8 cellular contexts compared by ENCODE assay signal in the genomic region with DNA sequence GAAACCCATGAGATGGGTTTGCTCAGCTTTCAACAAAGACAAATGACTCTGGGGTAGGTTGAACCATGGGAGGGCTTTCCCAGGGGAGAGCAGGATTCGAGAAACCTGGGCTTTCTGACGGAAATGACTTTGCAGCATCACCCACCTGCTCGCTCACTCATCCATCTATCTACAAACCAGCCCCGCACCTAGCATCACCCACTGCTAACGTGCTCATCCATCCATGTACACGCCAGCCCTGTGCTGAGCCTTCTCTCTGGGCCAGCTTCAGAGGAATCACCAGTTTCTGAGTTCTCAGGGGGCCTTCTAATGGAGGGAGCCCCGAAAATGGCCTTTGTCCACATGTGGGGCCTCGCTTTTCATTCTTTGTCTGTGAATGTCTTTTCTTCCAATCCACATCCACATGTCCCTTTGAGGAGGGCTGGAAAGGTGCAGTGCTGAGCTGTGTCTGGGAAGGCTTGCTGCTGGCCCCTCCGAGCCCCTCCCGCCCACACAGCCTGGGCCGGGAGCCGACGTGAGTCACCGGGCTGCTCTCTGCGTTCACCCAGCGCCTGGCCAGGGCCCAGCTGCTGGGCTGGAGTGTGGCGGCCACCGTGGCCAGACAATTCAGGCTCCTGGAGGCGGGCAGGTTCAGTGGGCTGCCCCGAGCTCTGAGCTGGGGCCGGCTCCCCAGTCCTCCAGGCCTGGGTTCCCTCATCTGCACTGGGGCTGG. TPM values are rescaled to one million over a fixed set of nuclear protein-coding genes. Genes with fewer than 3 reads are reported as not detected.
DNase-seq lines count a peak whose midpoint lies in the region; ATAC-seq and TF ChIP-seq lines count a peak whose summit lies in the region.

No MANE protein-coding gene starts in this region.

- WGBS in adrenal gland, 4 donors, result 33 to 52% (median 40%) methylated on average over 8 to 21 of the region's 21 CpGs

- H3K4me3 ChIP-seq in adrenal gland (no peak overlapping the region), left ventricle myocardium inferior (no peak overlapping the region)

- H3K4me1 ChIP-seq in adrenal gland (replicated peaks in 1 of 2) (peaks cover 0 to 12% of the 10 kb centered on the region in 2 donors), left ventricle myocardium inferior (peaks cover 25% of the 10 kb centered on the region)

- peak; percentile 77 for DNase-seq in ELF-1 (ENCODE audit: low read depth, low spot score)
- DNase-seq in adrenal gland, result peak; percentile 74 to 86 (median 85)
- DNase-seq in left ventricle myocardium inferior, result peak; percentile 86
- peak; percentile 58 for DNase-seq in putamen (ENCODE audit: low spot score)
- no peak for DNase-seq in NCI-H146 treated with DMSO at 0.1 percent for 48 hours (lab: John Stamatoyannopoulos, UW; ENCODE audit: unreplicated experiment)

- H3K27me3 ChIP-seq in adrenal gland (no peaks in the 10 kb centered on the region), left ventricle myocardium inferior (ENCODE audit: low read depth) (peaks cover 14% of the 10 kb centered on the region)

- TF ChIP-seq POLR2A in adrenal gland (IDR thresholded peaks at IDR 0.05), result no peak

- ATAC-seq in GM21786 (IDR thresholded peaks at IDR 0.05; ENCODE audit: unreplicated experiment) (no peak), HG03457 (IDR thresholded peaks at IDR 0.05; ENCODE audit: unreplicated experiment) (no peak), GM19463 (IDR thresholded peaks at IDR 0.05; ENCODE audit: unreplicated experiment) (no peak)

- TF ChIP-seq CTCF in adrenal gland (IDR thresholded peaks at IDR 0.05), result no peak
- no peak for TF ChIP-seq CTCF in left ventricle myocardium inferior (IDR thresholded peaks at IDR 0.05; ENCODE audit: borderline replicate concordance)

- intact Hi-C loops in adrenal gland (cut with DNase I), result no loop called here
- intact Hi-C loops in left ventricle myocardium inferior (cut with micrococcal nuclease), result no loop called here

- H3K36me3 ChIP-seq in adrenal gland (replicated peaks in 1 of 2) (no peaks in the 10 kb centered on the region), left ventricle myocardium inferior (no peaks in the 10 kb centered on the region)

- H3K27ac ChIP-seq in adrenal gland (peak overlapping the region in 2 of 5 donors; percentile 56 to 60), left ventricle myocardium inferior (replicated peaks) (peak overlapping the region; percentile 81)

- H3K9me3 ChIP-seq in adrenal gland (replicated peaks in 1 of 3), result no peaks in the 10 kb centered on the region
- H3K9me3 ChIP-seq in left ventricle myocardium inferior (replicated peaks), result no peaks in the 10 kb centered on the region

RNA-seq across cellular contexts. Expression of a gene that starts 14.7 kb away (rescaled TPM):
- total RNA-seq in adrenal gland (10 to 100 TPM in 1 of 8 donors, 1 to 10 TPM in 7; 1.1 to 15.5 (median 1.9) TPM), left ventricle myocardium inferior (1.2 TPM)
- polyA plus RNA-seq in adrenal gland, result 1 to 10 TPM in 2 of 3 donors, under 1 TPM in 1; 0.67 to 1.3 (median 1.3) TPM
